Comparison of ENCODE assay signal across 9 cellular contexts in genomic region chr10:61904711-61905445, GRCh38. TPM values are rescaled to one million over a fixed set of nuclear protein-coding genes. Genes with fewer than 3 reads are reported as not detected.
A peak's percentile ranks its signal among the peaks of the same experiment; 100 is the strongest.
DNase-seq lines count a peak whose midpoint lies in the region; ATAC-seq and TF ChIP-seq lines count a peak whose summit lies in the region.
"Had no signal": no experiment of that assay in that cellular context is flagged by ENCODE, and none has a peak within 500 bp of the region (broad histone marks: within the 10 kb centered on the region; RNA-seq: fewer than 3 reads in every experiment).

No MANE protein-coding gene starts in this region.

- H3K36me3 Mint-ChIP-seq in activated CD4-positive, alpha-beta T cell treated with anti-CD3 and anti-CD28 coated beads, Interleukin-2, amount 10 ng/mL, durations not matched to agents 24 days and 14 days (ENCODE audit: low read depth): peaks cover 29% of the 10 kb centered on the region
- H3K36me3 Mint-ChIP-seq in neural crest cell (ENCODE audit: low read depth): peaks cover 3% of the 10 kb centered on the region

- H3K36me3 ChIP-seq in cardiac muscle cell: no peaks in the 10 kb centered on the region
- no peaks in the 10 kb centered on the region; the same call in 1 of the 2 replicates for H3K36me3 ChIP-seq in MM.1S (replicated peaks; ENCODE audit: insufficient read depth, low read length)

- H3K9ac ChIP-seq in MM.1S (ENCODE audit: low read length): peak overlapping the region; percentile 93; the same call in 1 of the 2 replicates

- DNase-seq in cardiac muscle cell (ENCODE audit: low read depth in 1 of 2, low spot score in 1 of 2): peak; percentile 7 to 78
- DNase-seq in left ventricle myocardium superior: no peak
- DNase-seq in HCEC 1CT: peak; percentile 85
- peak; percentile 74 for DNase-seq in MM.1S
- DNase-seq in activated CD4-positive, alpha-beta T cell treated with anti-CD3 and anti-CD28 coated beads, Interleukin-2, amount 10 ng/mL, durations not matched to agents 24 days and 14 days: peak; percentile 79
- DNase-seq in epithelial cell of proximal tubule (ENCODE audit: low read depth): peak; percentile 71
- DNase-seq in neural crest cell (ENCODE audit: low read depth, low spot score): no peak
- DNase-seq in sciatic nerve (ENCODE audit: low spot score): no peak

- H3F3A ChIP-seq in MM.1S (ENCODE audit: insufficient read depth, low read length): peaks cover 50% of the 10 kb centered on the region

- H3K4me1 Mint-ChIP-seq in activated CD4-positive, alpha-beta T cell treated with anti-CD3 and anti-CD28 coated beads, Interleukin-2, amount 10 ng/mL, durations not matched to agents 24 days and 14 days: peaks cover 30% of the 10 kb centered on the region
- H3K4me1 Mint-ChIP-seq in neural crest cell: peaks cover 21% of the 10 kb centered on the region

- H3K4me2 ChIP-seq in MM.1S (ENCODE audit: low read depth, low read length): peak overlapping the region; percentile 68

- H3K9me3 Mint-ChIP-seq in activated CD4-positive, alpha-beta T cell treated with anti-CD3 and anti-CD28 coated beads, Interleukin-2, amount 10 ng/mL, durations not matched to agents 24 days and 14 days: peaks cover 3% of the 10 kb centered on the region
- H3K9me3 Mint-ChIP-seq in neural crest cell: no peaks in the 10 kb centered on the region

- H3K27ac Mint-ChIP-seq in activated CD4-positive, alpha-beta T cell treated with anti-CD3 and anti-CD28 coated beads, Interleukin-2, amount 10 ng/mL, durations not matched to agents 24 days and 14 days: peak overlapping the region; percentile 95
- H3K27ac Mint-ChIP-seq in neural crest cell (ENCODE audit: unreplicated experiment): no peak overlapping the region

- no peaks in the 10 kb centered on the region for H3K9me2 ChIP-seq in MM.1S (replicated peaks; ENCODE audit: insufficient read depth, low read length)

- H3K4me1 ChIP-seq in cardiac muscle cell (ENCODE audit: low read depth) (no peaks in the 10 kb centered on the region), MM.1S (ENCODE audit: low read length) (peaks cover 9% of the 10 kb centered on the region)

- H3K9me3 ChIP-seq in cardiac muscle cell (ENCODE audit: low read depth) (no peaks in the 10 kb centered on the region), MM.1S (replicated peaks; ENCODE audit: insufficient read depth, low read length) (no peaks in the 10 kb centered on the region)

- no peak overlapping the region for H2AFZ ChIP-seq in MM.1S (ENCODE audit: low read length)

- H3K79me2 ChIP-seq in MM.1S (ENCODE audit: low read length): peaks cover 80% of the 10 kb centered on the region

- peak; percentile 42 for TF ChIP-seq CTCF in cardiac muscle cell (IDR thresholded peaks at IDR 0.05; ENCODE audit: low read depth, low read length)
- TF ChIP-seq CTCF in MM.1S (IDR thresholded peaks at IDR 0.05; ENCODE audit: low read length): peak; percentile 27
- TF ChIP-seq CTCF in epithelial cell of proximal tubule (conservative IDR thresholded peaks at IDR 0.05; ENCODE audit: low read depth, low read length): peak; percentile 45
- peak; percentile 35 for TF ChIP-seq CTCF in neural crest cell (conservative IDR thresholded peaks at IDR 0.05)

- no peak for ATAC-seq in left ventricle myocardium superior
- no peak for ATAC-seq in sciatic nerve

- peak overlapping the region; percentile 92 for H3K4me3 Mint-ChIP-seq in activated CD4-positive, alpha-beta T cell treated with anti-CD3 and anti-CD28 coated beads, Interleukin-2, amount 10 ng/mL, durations not matched to agents 24 days and 14 days
- H3K4me3 Mint-ChIP-seq in neural crest cell: peak overlapping the region; percentile 91

- no peaks in the 10 kb centered on the region for H3K27me3 Mint-ChIP-seq in activated CD4-positive, alpha-beta T cell treated with anti-CD3 and anti-CD28 coated beads, Interleukin-2, amount 10 ng/mL, durations not matched to agents 24 days and 14 days
- H3K27me3 Mint-ChIP-seq in neural crest cell (ENCODE audit: low read depth): peaks cover 6% of the 10 kb centered on the region

- intact Hi-C loops in left ventricle myocardium superior (cut with micrococcal nuclease) (loop anchor here (5.0 kb wide), 1 partner anchor 132 kb away; no protein-coding TSS in a partner anchor), sciatic nerve (cut with DNase I) (no loop called here)
- intact Hi-C loops in activated CD4-positive, alpha-beta T cell treated with anti-CD3 and anti-CD28 coated beads, Interleukin-2, amount 10 ng/mL, durations not matched to agents 24 days and 14 days (cut with micrococcal nuclease): loop anchor here (1.0 to 10.0 kb wide), 9 partner anchors 32 to 1162 kb away; partner anchors contain the start of gene EGR2

- no peak overlapping the region for H3K4me3 ChIP-seq in cardiac muscle cell
- peak overlapping the region; percentile 74 for H3K4me3 ChIP-seq in MM.1S (ENCODE audit: low read length)
- H3K4me3 ChIP-seq in epithelial cell of proximal tubule (ENCODE audit: low read depth, low read length): peak overlapping the region; percentile 75

- H3K27ac ChIP-seq in cardiac muscle cell (no peak overlapping the region), MM.1S (ENCODE audit: low read length) (peak overlapping the region; percentile 98; the same call in 1 of the 2 replicates)
- H3K27ac ChIP-seq: HL-60 had no signal

- H4K20me1 ChIP-seq in MM.1S (ENCODE audit: insufficient read depth, low read length): no peaks in the 10 kb centered on the region

- H3K27me3 ChIP-seq in cardiac muscle cell: peaks cover 8% of the 10 kb centered on the region
- no peaks in the 10 kb centered on the region for H3K27me3 ChIP-seq in MM.1S (replicated peaks; ENCODE audit: insufficient read depth, low read length)

RNA-seq across cellular contexts. Expression of gene ARID5B, which starts 3.4 kb away (rescaled TPM):
- total RNA-seq in cardiac muscle cell: 4.3 and 4.9 TPM in 2 replicates
- polyA plus RNA-seq in cardiac muscle cell: 4.3 and 7.8 TPM in 2 replicates
- 12.9 TPM for total RNA-seq in left ventricle myocardium superior
- 56.9 and 58.2 TPM in 2 replicates for total RNA-seq in activated CD4-positive, alpha-beta T cell treated with anti-CD3 and anti-CD28 coated beads, Interleukin-2, amount 10 ng/mL, durations not matched to agents 24 days and 14 days
- total RNA-seq in epithelial cell of proximal tubule: 16.5 and 22.8 TPM in 2 replicates
- 10.1 and 10.4 TPM in 2 replicates for total RNA-seq in neural crest cell
- total RNA-seq in sciatic nerve: 63.8 TPM

Comparison
In these comparisons a context has a peak if more than half of its experiments do, and no peak if none do; other contexts are left out.
1. DNase-seq: peak in cardiac muscle cell (2 of 2), HCEC 1CT (single experiment), MM.1S (single experiment), activated CD4-positive, alpha-beta T cell treated with anti-CD3 and anti-CD28 coated beads, Interleukin-2, amount 10 ng/mL, durations not matched to agents 24 days and 14 days (single experiment) and epithelial cell of proximal tubule (single experiment); none in left ventricle myocardium superior (single experiment), neural crest cell (single experiment) and sciatic nerve (single experiment).
2. Peak in every context shown above with its lines, with median percentiles within 50 percentile points of each other: CTCF ChIP-seq.